In genomic region chr7:102210787-102211186, GRCh38 we compare ENCODE assay signal across 2 cellular contexts.
TF ChIP-seq lines count a peak whose summit lies in the region.

No MANE protein-coding gene starts in this region.

TF ChIP-seq in GM12878, 131 proteins besides CTCF, POLR2A, EP300 and RAD21 (continued from another document):
- TF ChIP-seq NKRF (conservative IDR thresholded peaks at IDR 0.05) (no peak), CHD2 (IDR thresholded peaks at IDR 0.05; ENCODE audit: borderline replicate concordance, low read depth, low read length) (no peak), STAT1 (conservative IDR thresholded peaks at IDR 0.05) (no peak), ZNF217 (IDR thresholded peaks at IDR 0.05) (no peak), GABPA (IDR thresholded peaks at IDR 0.05; ENCODE audit: low read depth) (no peak), SMARCA5 (IDR thresholded peaks at IDR 0.05) (no peak), PAX5 (IDR thresholded peaks at IDR 0.05; ENCODE audit: borderline replicate concordance, low read depth, low read length) (no peak), PKNOX1 (IDR thresholded peaks at IDR 0.05) (no peak), SMC3 (IDR thresholded peaks at IDR 0.05; ENCODE audit: borderline replicate concordance, low read length) (no peak), TAF1 (IDR thresholded peaks at IDR 0.05; ENCODE audit: borderline replicate concordance, low read depth, low read length) (no peak), ZBED1 (IDR thresholded peaks at IDR 0.05; ENCODE audit: borderline replicate concordance) (no peak), DPF2 (IDR thresholded peaks at IDR 0.05) (no peak), NFYA (IDR thresholded peaks at IDR 0.05; ENCODE audit: borderline replicate concordance, low read depth, low read length) (no peak), MEF2A (IDR thresholded peaks at IDR 0.05; ENCODE audit: insufficient read depth, low read depth, low read length) (no peak), MEF2B (IDR thresholded peaks at IDR 0.05; ENCODE audit: partially characterized antibody, poor library complexity, severe bottlenecking) (no peak)

TF ChIP-seq in HepG2, 621 proteins besides CTCF, POLR2A, EP300 and RAD21 (continued from another document and continues in another):
- TF ChIP-seq TBX2 (CRISPR knock-in tag; IDR thresholded peaks at IDR 0.05; ENCODE audit: borderline replicate concordance) = peak; percentile 24; the same call in 1 of the 2 replicates
- no peak for TF ChIP-seq ZMAT5 (CRISPR knock-in tag; IDR thresholded peaks at IDR 0.05; ENCODE audit: borderline replicate concordance, low read depth)
- TF ChIP-seq ZBTB38 (CRISPR knock-in tag; IDR thresholded peaks at IDR 0.05) = peak; percentile 74
- peak; percentile 50; the same call in 1 of the 2 replicates for TF ChIP-seq ZMYM4 (CRISPR knock-in tag; IDR thresholded peaks at IDR 0.05)
- TF ChIP-seq ZNF317 (CRISPR knock-in tag; IDR thresholded peaks at IDR 0.05) = peak; percentile 94
- TF ChIP-seq ZNF772 (CRISPR knock-in tag; IDR thresholded peaks at IDR 0.05) = 0 out of 2 replicates have a peak, but pooled peaks have one; percentile 55
- peak; percentile 83 for TF ChIP-seq ZNF687 (CRISPR knock-in tag; IDR thresholded peaks at IDR 0.05)
- TF ChIP-seq ATAD3A (CRISPR knock-in tag; IDR thresholded peaks at IDR 0.05) = no peak
- peak; percentile 47; the same call in 1 of the 2 replicates for TF ChIP-seq MEF2D (CRISPR knock-in tag; IDR thresholded peaks at IDR 0.05)
- no peak for TF ChIP-seq MAFF (IDR thresholded peaks at IDR 0.05; ENCODE audit: low read depth, low read length)
- peak; percentile 23; the same call in 1 of the 2 replicates for TF ChIP-seq HOXA3 (CRISPR knock-in tag; IDR thresholded peaks at IDR 0.05)
- TF ChIP-seq SALL1 (CRISPR knock-in tag; IDR thresholded peaks at IDR 0.05) = peak; percentile 50
- 0 out of 2 replicates have a peak, but pooled peaks have one; percentile 60 for TF ChIP-seq ESRRA (CRISPR knock-in tag; IDR thresholded peaks at IDR 0.05; ENCODE audit: low read depth)
- no peak for TF ChIP-seq TAF15 (IDR thresholded peaks at IDR 0.05; ENCODE audit: low read depth, low read length, poor library complexity, severe bottlenecking)
- peak; percentile 42; the same call in 1 of the 2 replicates for TF ChIP-seq USF2 (IDR thresholded peaks at IDR 0.05; ENCODE audit: low read depth, low read length)
- TF ChIP-seq USF2 (CRISPR knock-in tag; IDR thresholded peaks at IDR 0.05; ENCODE audit: borderline replicate concordance) = peak; percentile 40; the same call in 1 of the 2 replicates
- TF ChIP-seq TEAD3 (CRISPR knock-in tag; optimal IDR thresholded peaks at IDR 0.05; ENCODE audit: borderline replicate concordance) = peak; percentile 23
- no peak for TF ChIP-seq FOXK2 (IDR thresholded peaks at IDR 0.05)
- TF ChIP-seq ZMYM3 (CRISPR knock-in tag; IDR thresholded peaks at IDR 0.05) = peak; percentile 58
- no peak for TF ChIP-seq ZNF646 (CRISPR knock-in tag; IDR thresholded peaks at IDR 0.05)
- TF ChIP-seq ZBTB33 (CRISPR knock-in tag; IDR thresholded peaks at IDR 0.05) = 0 out of 2 replicates have a peak, but pooled peaks have one; percentile 37
- TF ChIP-seq ZNF121 (CRISPR knock-in tag; IDR thresholded peaks at IDR 0.05) = 0 out of 2 replicates have a peak, but pooled peaks have one; percentile 15
- TF ChIP-seq ZNF414 (CRISPR knock-in tag; IDR thresholded peaks at IDR 0.05) = no peak
- 0 out of 2 replicates have a peak, but pooled peaks have one; percentile 58 for TF ChIP-seq ZBTB4 (CRISPR knock-in tag; IDR thresholded peaks at IDR 0.05; ENCODE audit: borderline replicate concordance)
